8 cellular contexts compared by ENCODE assay signal in genomic region chr11:123429851-123430735, GRCh38. TPM values are rescaled to one million over a fixed set of nuclear protein-coding genes. Genes with fewer than 3 reads are reported as not detected.
DNase-seq lines count a peak whose midpoint lies in the region; ATAC-seq, FAIRE-seq and TF ChIP-seq lines count a peak whose summit lies in the region.

GRAMD1B (plus strand) TSS chr11:123430269; CDS start chr11:123430793, 524 bp downstream.

- H3K9me2 ChIP-seq in neural cell (ENCODE audit: insufficient read depth, low read length) = no peaks in the 10 kb centered on the region

- H2AFZ ChIP-seq in neural cell (ENCODE audit: low read depth, low read length) = no peak within 1 kb of the TSS

- no peaks in the 10 kb centered on the region for H3F3A ChIP-seq in neural cell (ENCODE audit: insufficient read depth, low read length, poor library complexity, severe bottlenecking)

- peak within 1 kb of the TSS; percentile 62 for H3K4me2 ChIP-seq in neural cell (ENCODE audit: low read length)

- no peaks in the 10 kb centered on the region for H3K36me3 ChIP-seq in neural cell (ENCODE audit: insufficient read depth, low read length)

- peak; percentile 26 for TF ChIP-seq RAD21 in neural cell (conservative IDR thresholded peaks at IDR 0.05)

- FAIRE-seq in GM12891 (lab: Jason Lieb, UNC) = peak; percentile 78

- peaks cover 26% of the 10 kb centered on the region for H3K27me3 ChIP-seq in neural cell (ENCODE audit: insufficient read depth, low read depth, low read length)

- H4K20me1 ChIP-seq in neural cell (ENCODE audit: insufficient read depth) = no peaks in the 10 kb centered on the region

- TF ChIP-seq CTCF in neural cell (IDR thresholded peaks at IDR 0.05; ENCODE audit: poor library complexity, severe bottlenecking) = peak; percentile 30

- ATAC-seq in HG02938 (IDR thresholded peaks at IDR 0.05; ENCODE audit: unreplicated experiment) = peak; percentile 48

- DNase-seq in GM12891 (ENCODE audit: insufficient read length, low spot score) (peak; percentile 82), NCI-H748 treated with DMSO at 0.1 percent for 48 hours (lab: John Stamatoyannopoulos, UW) (peak; percentile 12), activated T-cell treated with anti-CD3 and anti-CD28 coated beads for 4 hours (peak; percentile 53), fibroblast of gingiva (ENCODE audit: low read depth) (peak; percentile 11), stromal cell of bone marrow (ENCODE audit: low read depth) (peak; percentile 66), OCI-M2 (lab: John Stamatoyannopoulos, UW; ENCODE audit: unreplicated experiment) (no peak)

- no peak for TF ChIP-seq EP300 in neural cell (conservative IDR thresholded peaks at IDR 0.05; ENCODE audit: poor library complexity, severe bottlenecking)

- no peak for TF ChIP-seq POLR2A in GM12891 (IDR thresholded peaks at IDR 0.05; ENCODE audit: low read depth, low read length)

- H3K9ac ChIP-seq in neural cell (ENCODE audit: low read length) = peak within 1 kb of the TSS; percentile 29

- no peaks in the 10 kb centered on the region for H3K9me3 ChIP-seq in neural cell (ENCODE audit: low read length)

- H3K4me3 ChIP-seq in neural cell (ENCODE audit: low read length) = peak within 1 kb of the TSS; percentile 76

- H3K27ac ChIP-seq in neural cell (ENCODE audit: low read length) = no peak within 1 kb of the TSS

- no peaks in the 10 kb centered on the region for H3K79me2 ChIP-seq in neural cell (replicated peaks; ENCODE audit: insufficient read depth, low read length)

TF ChIP-seq in GM12891, 5 proteins besides CTCF, POLR2A, EP300 and RAD21:
- TF ChIP-seq SPI1 (IDR thresholded peaks at IDR 0.05; ENCODE audit: low read depth, low read length) (0 out of 2 replicates have a peak, but pooled peaks have one; percentile 10), POLR2AphosphoS5 (IDR thresholded peaks at IDR 0.05; ENCODE audit: low read depth, low read length) (no peak)

TF ChIP-seq in neural cell, 6 proteins besides CTCF, POLR2A, EP300 and RAD21:
- TF ChIP-seq SMC3 (conservative IDR thresholded peaks at IDR 0.05; ENCODE audit: poor library complexity) (peak; percentile 19), EZH2 (IDR thresholded peaks at IDR 0.05; ENCODE audit: borderline replicate concordance, insufficient read depth, low read length, poor library complexity, severe bottlenecking) (no peak), MXI1 (conservative IDR thresholded peaks at IDR 0.05; ENCODE audit: poor library complexity, severe bottlenecking) (peak; percentile 19)

RNA-seq across cellular contexts. Expression of gene GRAMD1B, which starts in this region (rescaled TPM):
- 23.0 TPM for polyA plus RNA-seq in GM12891 (2012; ENCODE audit: low read depth, missing spikeins)
- polyA plus RNA-seq in neural cell = 1.5 and 3.8 TPM in 2 replicates
- 8.0 and 9.1 TPM in 2 replicates for polyA minus RNA-seq in neural cell
